In genomic region chr1:43708006-43708412, GRCh38 we compare ENCODE assay signal across 8 cellular contexts. TPM values are rescaled to one million over a fixed set of nuclear protein-coding genes. Genes with fewer than 3 reads are reported as not detected.
DNase-seq lines count a peak whose midpoint lies in the region; FAIRE-seq and TF ChIP-seq lines count a peak whose summit lies in the region.

No MANE protein-coding gene starts in this region.

- dilution Hi-C loops in keratinocyte (cut with MboI; ENCODE audit: extremely low pct_ligation_motif_present, low sequenced_read_pairs): loop anchor here (25.0 kb wide), 1 partner anchor 229 kb away; the partner anchor contains the start of genes ARTN and IPO13

- peaks cover 3% of the 10 kb centered on the region for H3K36me3 Mint-ChIP-seq in activated naive CD8-positive, alpha-beta T cell

- peak overlapping the region; percentile 93 for H3K4me3 Mint-ChIP-seq in activated naive CD8-positive, alpha-beta T cell

- no peaks in the 10 kb centered on the region for H3K27me3 Mint-ChIP-seq in activated naive CD8-positive, alpha-beta T cell

- 2% methylated on average over 14 of the region's 14 CpGs for WGBS in thymus

- no peaks in the 10 kb centered on the region for H4K20me1 ChIP-seq in keratinocyte (ENCODE audit: control insufficient read depth, extremely low read depth, insufficient read depth, low read length)

- peaks cover 44% of the 10 kb centered on the region for H3K4me1 ChIP-seq in keratinocyte (ENCODE audit: control insufficient read depth, extremely low read depth, insufficient read depth, low read length)
- peaks cover 13% of the 10 kb centered on the region for H3K4me1 ChIP-seq in thymus (ENCODE audit: control insufficient read depth, insufficient read depth, low read length)

- H3K27me3 ChIP-seq in keratinocyte (ENCODE audit: control insufficient read depth, extremely low read depth, insufficient read depth, low read length) (no peaks in the 10 kb centered on the region), thymus (ENCODE audit: control insufficient read depth, insufficient read depth) (no peaks in the 10 kb centered on the region)

- peak overlapping the region; percentile 90 for H3K27ac Mint-ChIP-seq in activated naive CD8-positive, alpha-beta T cell

- peak overlapping the region; percentile 88 for H3K4me2 ChIP-seq in keratinocyte (ENCODE audit: control insufficient read depth, extremely low read depth, insufficient read depth, low read depth, low read length)

- H3K4me1 Mint-ChIP-seq in activated naive CD8-positive, alpha-beta T cell (ENCODE audit: low read depth): peaks cover 31% of the 10 kb centered on the region

- peak; percentile 36 for DNase-seq in AG10803 (ENCODE audit: low read depth)
- DNase-seq in HFF-Myc (ENCODE audit: extremely low read depth, low read depth): no peak
- DNase-seq in keratinocyte (ENCODE audit: low read depth, low spot score): no peak
- no peak for DNase-seq in stimulated activated naive CD4-positive, alpha-beta T cell treated with Interleukin-2 at 50 U/mL for 16 hours (lab: John Stamatoyannopoulos, UW)
- no peak for DNase-seq in HK-2 (ENCODE audit: unreplicated experiment)
- DNase-seq in LoVo (ENCODE audit: low spot score): no peak

- no peaks in the 10 kb centered on the region for H3K9me3 Mint-ChIP-seq in activated naive CD8-positive, alpha-beta T cell (ENCODE audit: low read depth)

- H3K9ac ChIP-seq in keratinocyte (ENCODE audit: control insufficient read depth, extremely low read depth, insufficient read depth, low read length): peak overlapping the region; percentile 77

- H3K9me3 ChIP-seq in keratinocyte (ENCODE audit: control insufficient read depth, low read depth, low read length) (no peaks in the 10 kb centered on the region), thymus (ENCODE audit: control insufficient read depth) (no peaks in the 10 kb centered on the region)

- FAIRE-seq in keratinocyte (lab: Jason Lieb, UNC): no peak

- H3K27ac ChIP-seq in keratinocyte (ENCODE audit: control insufficient read depth, insufficient read depth, low read length): peak overlapping the region; percentile 70
- H3K27ac ChIP-seq in thymus (ENCODE audit: low read depth): peak overlapping the region; percentile 56

- peak overlapping the region; percentile 80 for H3K4me3 ChIP-seq in AG10803 (ENCODE audit: low read length)
- H3K4me3 ChIP-seq in HFF-Myc (replicated peaks; ENCODE audit: low read depth, low read length): peak overlapping the region; percentile 83
- H3K4me3 ChIP-seq in keratinocyte (ENCODE audit: control insufficient read depth in 2 of 3, extremely low read depth in 1 of 3, insufficient read depth in 2 of 3, low read depth in 1 of 3, low read length in 3 of 3): peak overlapping the region; percentile 64 to 86 (median 81)
- H3K4me3 ChIP-seq in thymus (ENCODE audit: low read length): peak overlapping the region; percentile 96

- no peaks in the 10 kb centered on the region for H3K9me1 ChIP-seq in keratinocyte (ENCODE audit: control insufficient read depth, extremely low read depth, insufficient read depth, low read length)

- peak overlapping the region; percentile 25 for H2AFZ ChIP-seq in keratinocyte (ENCODE audit: control insufficient read depth, low read length)

- peaks cover 14 to 25% of the 10 kb centered on the region in 2 experiments for H3K36me3 ChIP-seq in keratinocyte (ENCODE audit: control insufficient read depth in 2 of 2, extremely low read depth in 1 of 2, insufficient read depth in 2 of 2, low read length in 2 of 2)
- peaks cover 24% of the 10 kb centered on the region for H3K36me3 ChIP-seq in thymus (ENCODE audit: control insufficient read depth, insufficient read depth)

- TF ChIP-seq CTCF in AG10803 (conservative IDR thresholded peaks at IDR 0.05; ENCODE audit: low read length) (no peak), HFF-Myc (IDR thresholded peaks at IDR 0.05; ENCODE audit: low read depth, low read length, missing control alignments) (no peak), keratinocyte (optimal IDR thresholded peaks at IDR 0.05 in 1 of 3, IDR thresholded peaks at IDR 0.05 in 1 of 3, conservative IDR thresholded peaks at IDR 0.05 in 1 of 3; ENCODE audit: extremely low read depth in 1 of 3, insufficient read depth in 2 of 3, low read length in 3 of 3) (no peak)

- peaks cover 32% of the 10 kb centered on the region for H3K79me2 ChIP-seq in keratinocyte (ENCODE audit: control insufficient read depth, insufficient read depth, low read length)

RNA-seq across cellular contexts. Expression of gene ST3GAL3, which starts 0.7 kb away (rescaled TPM):
- polyA plus RNA-seq in keratinocyte (8.5 to 14.6 TPM (median 10.0 TPM) in 3 replicates), thymus (10.1 TPM)
- polyA plus RNA-seq in keratinocyte (2011; ENCODE audit: low read depth): 6.2 TPM
- 7.3 and 10.1 TPM in 2 replicates for polyA plus RNA-seq in keratinocyte (2011; cell fraction: cytosol; rRNA removed)
- polyA plus RNA-seq in keratinocyte (2011; cell fraction: nucleus; rRNA removed): 26.2 and 31.8 TPM in 2 replicates
- 8.0 and 14.6 TPM in 2 replicates for polyA plus RNA-seq in keratinocyte (2012; ENCODE audit: low replicate concordance)
- polyA minus RNA-seq in keratinocyte: 13.2 to 44.4 TPM (median 20.8 TPM) in 3 replicates
- 15.7 TPM for polyA minus RNA-seq in keratinocyte (2011; cell fraction: cytosol; rRNA and poly(A)+ RNA removed)
- 13.5 and 20.6 TPM in 2 replicates for polyA minus RNA-seq in keratinocyte (2011; cell fraction: nucleus; rRNA and poly(A)+ RNA removed)

RNA-seq across cellular contexts. Expression of gene KDM4A, which starts 58.1 kb away (rescaled TPM):
- 31.0 to 39.5 TPM (median 31.6 TPM) in 3 replicates for polyA plus RNA-seq in keratinocyte
- polyA plus RNA-seq in keratinocyte (2011; ENCODE audit: low read depth): 18.0 TPM
- polyA plus RNA-seq in keratinocyte (2011; cell fraction: cytosol; rRNA removed): 29.4 and 38.4 TPM in 2 replicates
- polyA plus RNA-seq in keratinocyte (2011; cell fraction: nucleus; rRNA removed): 78.8 and 82.6 TPM in 2 replicates
- 21.4 and 32.0 TPM in 2 replicates for polyA plus RNA-seq in keratinocyte (2012; ENCODE audit: low replicate concordance)
- polyA minus RNA-seq in keratinocyte: 42.6 to 56.7 TPM (median 45.3 TPM) in 3 replicates
- polyA minus RNA-seq in keratinocyte (2011; cell fraction: cytosol; rRNA and poly(A)+ RNA removed): 19.2 TPM
- 43.9 and 91.1 TPM in 2 replicates for polyA minus RNA-seq in keratinocyte (2011; cell fraction: nucleus; rRNA and poly(A)+ RNA removed)
- polyA plus RNA-seq in thymus: 12.2 TPM
